Comparison of ENCODE assay signal across 20 cellular contexts in genomic region chr3:9351709-9352126, GRCh38. TPM values are rescaled to one million over a fixed set of nuclear protein-coding genes. Genes with fewer than 3 reads are reported as not detected.
DNase-seq lines count a peak whose midpoint lies in the region; ATAC-seq, FAIRE-seq and TF ChIP-seq lines count a peak whose summit lies in the region.
"Had no signal": no experiment of that assay in that cellular context is flagged by ENCODE, and none has a peak within 500 bp of the region (broad histone marks: within the 10 kb centered on the region; RNA-seq: fewer than 3 reads in every experiment).

No MANE protein-coding gene starts in this region.

- TF ChIP-seq POLR2A in heart left ventricle (IDR thresholded peaks at IDR 0.05), result no peak

- H3K36me3 ChIP-seq in bronchial epithelial cell (ENCODE audit: control insufficient read depth, insufficient read depth, low read length), result no peaks in the 10 kb centered on the region
- no peaks in the 10 kb centered on the region for H3K36me3 ChIP-seq in keratinocyte (ENCODE audit: control insufficient read depth in 2 of 2, extremely low read depth in 1 of 2, insufficient read depth in 2 of 2, low read length in 2 of 2)
- H3K36me3 ChIP-seq in smooth muscle cell (ENCODE audit: low read depth), result no peaks in the 10 kb centered on the region
- H3K36me3 ChIP-seq in heart left ventricle, result peaks cover 0 to 10% (median 0%) of the 10 kb centered on the region in 9 donors
- H3K36me3 ChIP-seq: BLaER1 had no signal

- TF ChIP-seq EP300 in Ishikawa (IDR thresholded peaks at IDR 0.05; ENCODE audit: borderline replicate concordance), result peak; percentile 52; the same call in 1 of the 2 replicates

- H3K4me1 ChIP-seq in keratinocyte (ENCODE audit: control insufficient read depth, extremely low read depth, insufficient read depth, low read length) (peaks cover 25% of the 10 kb centered on the region), smooth muscle cell (ENCODE audit: low read depth) (no peaks in the 10 kb centered on the region), heart left ventricle (peaks cover 0 to 8% (median 0%) of the 10 kb centered on the region in 12 donors)

- no peaks in the 10 kb centered on the region for H3K9me3 ChIP-seq in keratinocyte (ENCODE audit: control insufficient read depth, low read depth, low read length)
- no peaks in the 10 kb centered on the region for H3K9me3 ChIP-seq in smooth muscle cell (replicated peaks; ENCODE audit: low read depth)
- H3K9me3 ChIP-seq in heart left ventricle, result no peaks in the 10 kb centered on the region
- H3K9me3 ChIP-seq: BLaER1, testis had no signal

- H3K27ac ChIP-seq in keratinocyte (ENCODE audit: control insufficient read depth, insufficient read depth, low read length) (peak overlapping the region; percentile 19), smooth muscle cell (ENCODE audit: low read depth) (peak overlapping the region; percentile 78), heart left ventricle (no peak overlapping the region)
- H3K27ac ChIP-seq: BLaER1, testis had no signal

- H3K9ac ChIP-seq in keratinocyte (ENCODE audit: control insufficient read depth, extremely low read depth, insufficient read depth, low read length) (no peak overlapping the region), smooth muscle cell (ENCODE audit: low read depth) (no peak overlapping the region)
- H3K9ac ChIP-seq: BLaER1 had no signal

- dilution Hi-C loops in keratinocyte (cut with MboI; ENCODE audit: extremely low pct_ligation_motif_present, low sequenced_read_pairs), result no loop called here

- no peak overlapping the region for H3K4me3 Mint-ChIP-seq in stimulated activated naive CD8-positive, alpha-beta T cell treated with anti-CD3 and anti-CD28 coated beads, Interleukin-15, amount 100 ng/mL, for 72 hours

- FAIRE-seq in bronchial epithelial cell (lab: Jason Lieb, UNC) (no peak), keratinocyte (lab: Jason Lieb, UNC) (no peak)
- FAIRE-seq: endothelial cell of umbilical vein had no signal

- peaks cover 22% of the 10 kb centered on the region for H3K4me1 Mint-ChIP-seq in stimulated activated naive CD8-positive, alpha-beta T cell treated with anti-CD3 and anti-CD28 coated beads, Interleukin-15, amount 100 ng/mL, for 72 hours

- H3K4me3 ChIP-seq in bronchial epithelial cell (ENCODE audit: low read depth, low read length), result no peak overlapping the region
- no peak overlapping the region for H3K4me3 ChIP-seq in keratinocyte (ENCODE audit: control insufficient read depth in 2 of 3, extremely low read depth in 1 of 3, insufficient read depth in 2 of 3, low read depth in 1 of 3, low read length in 3 of 3)
- H3K4me3 ChIP-seq in smooth muscle cell, result no peak overlapping the region
- H3K4me3 ChIP-seq in heart left ventricle, result no peak overlapping the region
- H3K4me3 ChIP-seq: BLaER1, testis had no signal

- TF ChIP-seq CTCF in bronchial epithelial cell (IDR thresholded peaks at IDR 0.05; ENCODE audit: insufficient read depth, low read length, severe bottlenecking) (no peak), keratinocyte (optimal IDR thresholded peaks at IDR 0.05 in 1 of 3, IDR thresholded peaks at IDR 0.05 in 1 of 3, conservative IDR thresholded peaks at IDR 0.05 in 1 of 3; ENCODE audit: extremely low read depth in 1 of 3, insufficient read depth in 2 of 3, low read length in 3 of 3) (no peak), smooth muscle cell (IDR thresholded peaks at IDR 0.05; ENCODE audit: borderline replicate concordance, insufficient read depth, poor library complexity, severe bottlenecking) (no peak), heart left ventricle (IDR thresholded peaks at IDR 0.05) (no peak)

- TF ChIP-seq RAD21 in Ishikawa (IDR thresholded peaks at IDR 0.05; ENCODE audit: low read depth), result no peak

- peak overlapping the region; percentile 43 for H3K4me2 ChIP-seq in keratinocyte (ENCODE audit: control insufficient read depth, extremely low read depth, insufficient read depth, low read depth, low read length)
- no peak overlapping the region for H3K4me2 ChIP-seq in smooth muscle cell
- H3K4me2 ChIP-seq: BLaER1 had no signal

- ATAC-seq in GM18867 (IDR thresholded peaks at IDR 0.05; ENCODE audit: unreplicated experiment) (no peak), heart left ventricle (no peak)
- ATAC-seq in stimulated activated naive CD8-positive, alpha-beta T cell treated with anti-CD3 and anti-CD28 coated beads, Interleukin-15, amount 100 ng/mL, for 72 hours, result no peak
- ATAC-seq: left cardiac atrium had no signal

- no peak overlapping the region for H3K27ac Mint-ChIP-seq in stimulated activated naive CD8-positive, alpha-beta T cell treated with anti-CD3 and anti-CD28 coated beads, Interleukin-15, amount 100 ng/mL, for 72 hours

- DNase-seq in bronchial epithelial cell (ENCODE audit: low read depth) (peak; percentile 74), keratinocyte (ENCODE audit: low read depth, low spot score) (no peak), smooth muscle cell (lab: John Stamatoyannopoulos, UW; ENCODE audit: unreplicated experiment) (no peak), heart left ventricle (no peak)
- no peak for DNase-seq in stimulated activated naive CD8-positive, alpha-beta T cell treated with anti-CD3 and anti-CD28 coated beads, Interleukin-15, amount 100 ng/mL, for 72 hours
- DNase-seq: activated CD4-positive, alpha-beta T cell treated with anti-CD3 and anti-CD28 coated beads, Interleukin-2, amount 50 U/mL, for 4 hours; activated naive CD4-positive, alpha-beta T cell; activated T-cell treated with anti-CD3 and anti-CD28 coated beads for 4 hours; anterior cingulate cortex; DMS153; GOT3; KG1; left cardiac atrium; NCI-H1105; NCI-H2171 treated with DMSO at 0.1 percent for 48 hours; testis had no signal

- H2AFZ ChIP-seq in keratinocyte (ENCODE audit: control insufficient read depth, low read length), result peak overlapping the region; percentile 6
- H2AFZ ChIP-seq in smooth muscle cell (ENCODE audit: low read depth), result no peak overlapping the region

- no peaks in the 10 kb centered on the region for H3K27me3 Mint-ChIP-seq in stimulated activated naive CD8-positive, alpha-beta T cell treated with anti-CD3 and anti-CD28 coated beads, Interleukin-15, amount 100 ng/mL, for 72 hours

- H3F3A ChIP-seq in smooth muscle cell (ENCODE audit: low read depth), result no peaks in the 10 kb centered on the region

- H3K9me3 Mint-ChIP-seq in stimulated activated naive CD8-positive, alpha-beta T cell treated with anti-CD3 and anti-CD28 coated beads, Interleukin-15, amount 100 ng/mL, for 72 hours, result no peaks in the 10 kb centered on the region

- H3K27me3 ChIP-seq in bronchial epithelial cell (ENCODE audit: control insufficient read depth, insufficient read depth, low read length) (no peaks in the 10 kb centered on the region), keratinocyte (ENCODE audit: control insufficient read depth, extremely low read depth, insufficient read depth, low read length) (no peaks in the 10 kb centered on the region), smooth muscle cell (ENCODE audit: low read depth) (no peaks in the 10 kb centered on the region), heart left ventricle (no peaks in the 10 kb centered on the region)
- H3K27me3 ChIP-seq: BLaER1, testis had no signal

- H3K9me1 ChIP-seq in keratinocyte (ENCODE audit: control insufficient read depth, extremely low read depth, insufficient read depth, low read length), result no peaks in the 10 kb centered on the region

- H4K20me1 ChIP-seq in keratinocyte (ENCODE audit: control insufficient read depth, extremely low read depth, insufficient read depth, low read length) (no peaks in the 10 kb centered on the region), smooth muscle cell (ENCODE audit: low read depth) (no peaks in the 10 kb centered on the region)
- H4K20me1 ChIP-seq: BLaER1 had no signal

- H3K79me2 ChIP-seq in keratinocyte (ENCODE audit: control insufficient read depth, insufficient read depth, low read length) (no peaks in the 10 kb centered on the region), smooth muscle cell (ENCODE audit: low read depth) (no peaks in the 10 kb centered on the region)

- intact Hi-C loops in heart left ventricle (cut with DNase I), result loop anchor here in 5 of 10 donors (5.0 to 10.0 kb wide), 3 partner anchors 71 to 303 kb away; no protein-coding TSS in a partner anchor

- WGBS in smooth muscle cell (ENCODE audit: low lambda C conversion rate), result 24% methylated on average over 3 of the region's 3 CpGs
- WGBS in heart left ventricle, 4 donors, result 50 to 72% (median 62%) methylated on average over 3 of the region's 3 CpGs

TF ChIP-seq in Ishikawa, 13 proteins besides CTCF, POLR2A, EP300 and RAD21 (continues in another document):
- TF ChIP-seq TCF12 (IDR thresholded peaks at IDR 0.05; ENCODE audit: low read depth) (peak; percentile 58), YY1 (IDR thresholded peaks at IDR 0.05; ENCODE audit: low read depth) (peak; percentile 64), CREB1 (IDR thresholded peaks at IDR 0.05; ENCODE audit: low read depth) (no peak), EGR1 (IDR thresholded peaks at IDR 0.05) (no peak), NFIC (IDR thresholded peaks at IDR 0.05) (peak; percentile 51), TEAD4 (IDR thresholded peaks at IDR 0.05) (peak; percentile 83)

RNA-seq across cellular contexts. Expression of gene THUMPD3, which starts 11.1 kb away (rescaled TPM):
- 68.2 and 74.5 TPM in 2 replicates for total RNA-seq in bronchial epithelial cell
- polyA plus RNA-seq in keratinocyte, result 42.1 to 59.8 TPM (median 42.6 TPM) in 3 replicates
- polyA plus RNA-seq in keratinocyte (2011; ENCODE audit: low read depth), result 25.4 TPM
- 30.5 and 53.4 TPM in 2 replicates for polyA plus RNA-seq in keratinocyte (2011; cell fraction: cytosol; rRNA removed)
- 34.0 and 39.7 TPM in 2 replicates for polyA plus RNA-seq in keratinocyte (2011; cell fraction: nucleus; rRNA removed)
- polyA plus RNA-seq in keratinocyte (2012; ENCODE audit: low replicate concordance), result 42.1 and 48.2 TPM in 2 replicates
- polyA minus RNA-seq in keratinocyte, result 21.5 to 68.4 TPM (median 43.7 TPM) in 3 replicates
- 37.6 TPM for polyA minus RNA-seq in keratinocyte (2011; cell fraction: cytosol; rRNA and poly(A)+ RNA removed)
- polyA minus RNA-seq in keratinocyte (2011; cell fraction: nucleus; rRNA and poly(A)+ RNA removed), result 16.4 and 32.2 TPM in 2 replicates
- 11.6 and 21.9 TPM in 2 replicates for total RNA-seq in smooth muscle cell
- 19.5 and 23.2 TPM in 2 replicates for polyA plus RNA-seq in smooth muscle cell
- 10 to 100 TPM; 25.3 to 65.5 (median 51.5) TPM for total RNA-seq in heart left ventricle
- 10 to 100 TPM; 47.0 to 63.0 TPM for polyA plus RNA-seq in heart left ventricle

RNA-seq across cellular contexts. Expression of gene SETD5, which starts 45.7 kb away (rescaled TPM):
- 44.5 and 53.7 TPM in 2 replicates for total RNA-seq in bronchial epithelial cell
- polyA plus RNA-seq in keratinocyte, result 28.9 to 52.8 TPM (median 37.8 TPM) in 3 replicates
- polyA plus RNA-seq in keratinocyte (2011; ENCODE audit: low read depth), result 175 TPM
- polyA plus RNA-seq in keratinocyte (2011; cell fraction: cytosol; rRNA removed), result 23.4 and 30.0 TPM in 2 replicates
- 128 and 130 TPM in 2 replicates for polyA plus RNA-seq in keratinocyte (2011; cell fraction: nucleus; rRNA removed)
- polyA plus RNA-seq in keratinocyte (2012; ENCODE audit: low replicate concordance), result 36.6 and 45.3 TPM in 2 replicates
- polyA minus RNA-seq in keratinocyte, result 57.9 to 114 TPM (median 75.7 TPM) in 3 replicates
- 25.9 TPM for polyA minus RNA-seq in keratinocyte (2011; cell fraction: cytosol; rRNA and poly(A)+ RNA removed)
- 83.7 and 184 TPM in 2 replicates for polyA minus RNA-seq in keratinocyte (2011; cell fraction: nucleus; rRNA and poly(A)+ RNA removed)
- 107 and 122 TPM in 2 replicates for total RNA-seq in smooth muscle cell
- 133 and 134 TPM in 2 replicates for polyA plus RNA-seq in smooth muscle cell
- 10 to 100 TPM; 40.8 to 84.2 (median 53.9) TPM for total RNA-seq in heart left ventricle
- polyA plus RNA-seq in heart left ventricle, result 10 to 100 TPM; 28.2 to 28.7 TPM

Comparison
In these comparisons a context has a peak if more than half of its experiments do, and no peak if none do; other contexts are left out.
1. H3K27ac ChIP-seq: peak in keratinocyte (single experiment) and smooth muscle cell (single experiment); none in heart left ventricle (0 of 12).